Comparison of ENCODE assay signal across 1 cellular context in the genomic region with DNA sequence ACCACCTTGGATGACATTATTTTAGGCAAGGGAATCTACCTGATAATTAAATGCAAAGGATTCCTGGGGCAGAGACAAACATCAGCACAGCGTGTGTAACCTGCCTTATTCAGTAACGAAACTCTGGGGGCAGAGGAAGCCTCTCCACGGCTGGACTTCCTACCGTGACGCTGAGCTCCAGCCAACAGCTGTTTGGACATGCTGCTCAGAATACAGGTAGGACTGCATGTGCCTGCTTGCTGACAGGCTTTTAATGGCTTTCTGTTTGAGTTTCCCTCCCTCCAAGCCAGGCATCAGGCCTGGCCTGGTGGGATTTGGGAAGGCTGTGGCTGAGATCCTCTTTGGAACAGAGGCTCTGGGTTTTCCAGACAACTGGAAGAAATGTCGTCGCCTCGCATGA.
TF ChIP-seq lines count a peak whose summit lies in the region.

No MANE protein-coding gene starts in this region.

TF ChIP-seq in H1, 55 proteins besides CTCF, POLR2A, EP300 and RAD21 (continued from another document):
- TF ChIP-seq, protein P1, sequence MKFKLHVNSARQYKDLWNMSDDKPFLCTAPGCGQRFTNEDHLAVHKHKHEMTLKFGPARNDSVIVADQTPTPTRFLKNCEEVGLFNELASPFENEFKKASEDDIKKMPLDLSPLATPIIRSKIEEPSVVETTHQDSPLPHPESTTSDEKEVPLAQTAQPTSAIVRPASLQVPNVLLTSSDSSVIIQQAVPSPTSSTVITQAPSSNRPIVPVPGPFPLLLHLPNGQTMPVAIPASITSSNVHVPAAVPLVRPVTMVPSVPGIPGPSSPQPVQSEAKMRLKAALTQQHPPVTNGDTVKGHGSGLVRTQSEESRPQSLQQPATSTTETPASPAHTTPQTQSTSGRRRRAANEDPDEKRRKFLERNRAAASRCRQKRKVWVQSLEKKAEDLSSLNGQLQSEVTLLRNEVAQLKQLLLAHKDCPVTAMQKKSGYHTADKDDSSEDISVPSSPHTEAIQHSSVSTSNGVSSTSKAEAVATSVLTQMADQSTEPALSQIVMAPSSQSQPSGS (IDR thresholded peaks at IDR 0.05; ENCODE audit: low read length), result no peak
- TF ChIP-seq CHD1 (IDR thresholded peaks at IDR 0.05; ENCODE audit: low read depth, low read length) (no peak), SRF (IDR thresholded peaks at IDR 0.05; ENCODE audit: low read depth, low read length) (no peak), CHD2 (IDR thresholded peaks at IDR 0.05; ENCODE audit: low read length) (no peak), SIRT6 (IDR thresholded peaks at IDR 0.05; ENCODE audit: low read length) (no peak), SP4 (IDR thresholded peaks at IDR 0.05; ENCODE audit: low read length) (no peak), YY1 (IDR thresholded peaks at IDR 0.05; ENCODE audit: low read depth, low read length) (no peak), SIN3A (conservative IDR thresholded peaks at IDR 0.05 in 1 of 2, IDR thresholded peaks at IDR 0.05 in 1 of 2; ENCODE audit: low read depth in 1 of 2, low read length in 2 of 2) (0 out of 4 replicates have a peak, but pooled peaks of 1 of the 2 experiments have one; percentile 49), BRCA1 (IDR thresholded peaks at IDR 0.05; ENCODE audit: low read depth, low read length) (no peak), TAF7 (optimal IDR thresholded peaks at IDR 0.05; ENCODE audit: borderline replicate concordance, low read depth, low read length) (no peak)
- TF ChIP-seq, protein P2, sequence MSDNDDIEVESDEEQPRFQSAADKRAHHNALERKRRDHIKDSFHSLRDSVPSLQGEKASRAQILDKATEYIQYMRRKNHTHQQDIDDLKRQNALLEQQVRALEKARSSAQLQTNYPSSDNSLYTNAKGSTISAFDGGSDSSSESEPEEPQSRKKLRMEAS (IDR thresholded peaks at IDR 0.05), result peak; percentile 68
- TF ChIP-seq, protein P3, sequence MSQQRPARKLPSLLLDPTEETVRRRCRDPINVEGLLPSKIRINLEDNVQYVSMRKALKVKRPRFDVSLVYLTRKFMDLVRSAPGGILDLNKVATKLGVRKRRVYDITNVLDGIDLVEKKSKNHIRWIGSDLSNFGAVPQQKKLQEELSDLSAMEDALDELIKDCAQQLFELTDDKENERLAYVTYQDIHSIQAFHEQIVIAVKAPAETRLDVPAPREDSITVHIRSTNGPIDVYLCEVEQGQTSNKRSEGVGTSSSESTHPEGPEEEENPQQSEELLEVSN (IDR thresholded peaks at IDR 0.05), result peak; percentile 66; the same call in 1 of the 2 replicates
